16 cellular contexts compared by ENCODE assay signal in the genomic region with DNA sequence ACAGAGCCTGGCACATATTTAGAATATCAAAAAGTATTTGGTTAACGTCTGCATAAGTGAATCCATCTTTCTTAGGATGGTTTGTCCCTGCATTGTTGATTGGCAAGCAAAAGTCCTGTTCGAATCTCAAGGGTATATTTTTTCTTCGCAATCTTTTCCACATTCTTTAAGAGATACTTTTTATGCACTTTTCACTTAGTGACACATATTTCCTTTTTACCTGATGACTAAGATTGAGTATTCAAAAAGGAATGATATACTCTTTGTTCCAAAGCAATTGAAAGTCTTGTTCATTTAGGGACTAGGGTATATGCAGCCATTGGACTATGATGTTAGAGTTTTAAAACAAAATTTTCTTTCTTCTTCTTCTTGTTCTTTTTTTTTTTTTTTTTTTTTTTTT.
DNase-seq lines count a peak whose midpoint lies in the region; FAIRE-seq and TF ChIP-seq lines count a peak whose summit lies in the region.
"Had no signal": no experiment of that assay in that cellular context is flagged by ENCODE, and none has a peak within 500 bp of the region (broad histone marks: within the 10 kb centered on the region; RNA-seq: fewer than 3 reads in every experiment).

No MANE protein-coding gene starts in this region.

- WGBS in GM23248 (ENCODE audit: low coverage in 1 of 2, low lambda C conversion rate in 2 of 2, missing lambda C conversion rate in 2 of 2), 2 experiments: 22 to 23% methylated on average over 3 of the region's 3 CpGs
- 84 to 91% (median 88%) methylated on average over 3 of the region's 3 CpGs for WGBS in spleen, 5 donors

- no peak overlapping the region for H3K27ac ChIP-seq in GM23248
- no peak overlapping the region for H3K27ac ChIP-seq in spleen
- H3K27ac ChIP-seq: SK-N-MC had no signal

- no peaks in the 10 kb centered on the region for H3K79me2 ChIP-seq in GM23248 (ENCODE audit: insufficient read depth)

- peak overlapping the region; percentile 16 for H3K4me2 ChIP-seq in GM23248 (ENCODE audit: unreplicated experiment)

- no peaks in the 10 kb centered on the region for H3K9me2 ChIP-seq in GM23248 (ENCODE audit: insufficient read depth)

- TF ChIP-seq POLR2A in spleen (IDR thresholded peaks at IDR 0.05): no peak

- H3K27me3 ChIP-seq in GM23248 (replicated peaks; ENCODE audit: insufficient read depth): no peaks in the 10 kb centered on the region
- H3K27me3 ChIP-seq in bronchial epithelial cell (ENCODE audit: control insufficient read depth, insufficient read depth, low read length): no peaks in the 10 kb centered on the region
- no peaks in the 10 kb centered on the region for H3K27me3 ChIP-seq in spleen (replicated peaks in 1 of 7)

- H3K4me1 ChIP-seq in GM23248 (ENCODE audit: insufficient read depth) (peaks cover 70% of the 10 kb centered on the region), spleen (no peaks in the 10 kb centered on the region)
- H3K4me1 ChIP-seq: Caco-2 had no signal

- no peak overlapping the region for H3K9ac ChIP-seq in GM23248

- peaks cover 43% of the 10 kb centered on the region for H3F3A ChIP-seq in GM23248 (ENCODE audit: insufficient read depth)

- H3K4me3 ChIP-seq in GM23248 (no peak overlapping the region), bronchial epithelial cell (ENCODE audit: low read depth, low read length) (no peak overlapping the region), spleen (no peak overlapping the region)
- H3K4me3 ChIP-seq: K562, SK-N-MC had no signal

- H3K36me3 ChIP-seq in GM23248 (ENCODE audit: low read depth) (no peaks in the 10 kb centered on the region), bronchial epithelial cell (ENCODE audit: control insufficient read depth, insufficient read depth, low read length) (no peaks in the 10 kb centered on the region), spleen (no peaks in the 10 kb centered on the region)

- TF ChIP-seq CTCF in bronchial epithelial cell (IDR thresholded peaks at IDR 0.05; ENCODE audit: insufficient read depth, low read length, severe bottlenecking): no peak
- no peak for TF ChIP-seq CTCF in spleen (IDR thresholded peaks at IDR 0.05 in 8 of 11, conservative IDR thresholded peaks at IDR 0.05 in 3 of 11)

- FAIRE-seq in bronchial epithelial cell (lab: Jason Lieb, UNC) (no peak), islet of Langerhans (lab: Jason Lieb, UNC) (peak; percentile 27)
- FAIRE-seq: HTR-8/SVneo, K562 had no signal

- DNase-seq in GM23248: peak; percentile 64
- DNase-seq in NCI-H226: peak; percentile 38
- DNase-seq in bronchial epithelial cell (ENCODE audit: low read depth): peak; percentile 77
- DNase-seq in activated CD4-positive, alpha-beta T cell treated with anti-CD3 and anti-CD28 coated beads, Interleukin-2, amount 50 U/mL, for 1 hour: no peak
- DNase-seq in spleen: no peak
- no peak for DNase-seq in HUDEP-2 (lab: John Stamatoyannopoulos, UW; ENCODE audit: unreplicated experiment in 76 of 76)
- DNase-seq in glomerular visceral epithelial cell (ENCODE audit: extremely low spot score): no peak
- DNase-seq: C1 segment of cervical spinal cord, Caco-2, DMS79 treated with DMSO at 0.1 percent for 48 hours, NCI-H1092, NCI-H2227 treated with DMSO at 0.1 percent for 48 hours had no signal

- H4K20me1 ChIP-seq in GM23248 (ENCODE audit: insufficient read depth): no peaks in the 10 kb centered on the region

- in situ Hi-C loops in GM23248 (cut with MboI): no loop called here

- intact Hi-C loops in spleen (cut with DNase I; ENCODE audit: low total_unique reads): no loop called here

- H3K9me3 ChIP-seq in GM23248 (ENCODE audit: low read depth) (no peaks in the 10 kb centered on the region), spleen (no peaks in the 10 kb centered on the region)
- H3K9me3 ChIP-seq: Caco-2 had no signal

- H2AFZ ChIP-seq in GM23248: no peak overlapping the region

Comparison
In these comparisons a context has a peak if more than half of its experiments do, and no peak if none do; other contexts are left out.
1. DNase-seq: peak in GM23248 (single experiment), NCI-H226 (single experiment) and bronchial epithelial cell (single experiment); none in activated CD4-positive, alpha-beta T cell treated with anti-CD3 and anti-CD28 coated beads, Interleukin-2, amount 50 U/mL, for 1 hour (single experiment), spleen (single experiment), HUDEP-2 (0 of 76) and glomerular visceral epithelial cell (single experiment).